ENCODE assay signal across 19 cellular contexts in genomic region chr9:136223871-136224640, GRCh38. TPM values are rescaled to one million over a fixed set of nuclear protein-coding genes. Genes with fewer than 3 reads are reported as not detected.
"Had no signal": no experiment of that assay in that cellular context is flagged by ENCODE, and none has a peak within 500 bp of the region (broad histone marks: within the 10 kb centered on the region; RNA-seq: fewer than 3 reads in every experiment).

No MANE protein-coding gene starts in this region.

- FAIRE-seq: astrocyte, endometrium had no signal

- ATAC-seq: left cardiac atrium had no signal

- H3K27me3 Mint-ChIP-seq: stimulated activated naive CD8-positive, alpha-beta T cell treated with anti-CD3 and anti-CD28 coated beads, Interleukin-15, Interleukin-2, amounts not matched to agents 100 ng/mL and 50 ng/mL, for 24 hours had no signal

- H3K27me3 ChIP-seq: dorsolateral prefrontal cortex, esophagus muscularis mucosa, sigmoid colon, upper lobe of left lung had no signal

- H3K9me3 Mint-ChIP-seq: nephron; stimulated activated naive CD8-positive, alpha-beta T cell treated with anti-CD3 and anti-CD28 coated beads, Interleukin-15, Interleukin-2, amounts not matched to agents 100 ng/mL and 50 ng/mL, for 24 hours had no signal

- H3K4me3 Mint-ChIP-seq: nephron; stimulated activated naive CD8-positive, alpha-beta T cell treated with anti-CD3 and anti-CD28 coated beads, Interleukin-15, Interleukin-2, amounts not matched to agents 100 ng/mL and 50 ng/mL, for 24 hours had no signal

- H3K9me3 ChIP-seq: esophagus muscularis mucosa, sigmoid colon, upper lobe of left lung had no signal

- H3K27ac ChIP-seq: dorsolateral prefrontal cortex, esophagus muscularis mucosa, sigmoid colon, upper lobe of left lung had no signal

- DNase-seq: activated CD4-positive, CD25-positive, alpha-beta regulatory T cell; activated naive CD4-positive, alpha-beta T cell treated with Interleukin-2 at 50 U/mL for 16 hours; dorsolateral prefrontal cortex; glutamatergic neuron; left cardiac atrium; sigmoid colon; stimulated activated CD4-positive, alpha-beta T cell treated with anti-CD3 and anti-CD28 coated beads, Interleukin-12 subunit alpha, Interleukin-12 subunit beta, amount 100 ng/mL, for 4 hours had no signal

- H3K27ac Mint-ChIP-seq: nephron; stimulated activated naive CD8-positive, alpha-beta T cell treated with anti-CD3 and anti-CD28 coated beads, Interleukin-15, Interleukin-2, amounts not matched to agents 100 ng/mL and 50 ng/mL, for 24 hours had no signal

- H3K4me1 ChIP-seq: esophagus muscularis mucosa, sigmoid colon, upper lobe of left lung had no signal

- H3K4me3 ChIP-seq: dorsolateral prefrontal cortex, esophagus muscularis mucosa, sigmoid colon, upper lobe of left lung had no signal

RNA-seq across cellular contexts. Expression of gene LHX3, which starts 19.1 kb away (rescaled TPM):
- total RNA-seq: astrocyte; esophagus muscularis mucosa; fibroblast of villous mesenchyme; left cardiac atrium; lung microvascular endothelial cell; mucosa of gallbladder; osteoblast; pulmonary artery endothelial cell; sigmoid colon; T-helper 1 cell treated with Interleukin-12 subunit alpha and Interleukin-12 subunit beta and Interleukin-4 antibody, amounts not matched to agents 30 ng/mL and 1 ng/mL, for 36 hours had no signal
- polyA plus RNA-seq: sigmoid colon had no signal
